ENCODE assay signal across 25 cellular contexts in genomic region chr3:156920399-156920798, GRCh38.
DNase-seq lines count a peak whose midpoint lies in the region; ATAC-seq, FAIRE-seq and TF ChIP-seq lines count a peak whose summit lies in the region.
"Had no signal": no experiment of that assay in that cellular context is flagged by ENCODE, and none has a peak within 500 bp of the region (broad histone marks: within the 10 kb centered on the region; RNA-seq: fewer than 3 reads in every experiment).

No MANE protein-coding gene starts in this region.

- H3K27ac ChIP-seq in lower lobe of right lung (no peak overlapping the region), esophagus muscularis mucosa (replicated peaks in 1 of 4) (no peak overlapping the region)
- H3K27ac ChIP-seq: BLaER1 had no signal

- H3K4me1 ChIP-seq in lower lobe of right lung: no peaks in the 10 kb centered on the region
- H3K4me1 ChIP-seq in esophagus muscularis mucosa: no peaks in the 10 kb centered on the region
- H3K4me1 ChIP-seq: BE2C, BLaER1 had no signal

- intact Hi-C loops in lower lobe of right lung (cut with DNase I) (no loop called here), esophagus muscularis mucosa (cut with DNase I) (no loop called here)

- 80% methylated on average over 1 of the region's 1 CpG for whole genome bisulfite sequencing in esophagus muscularis mucosa

- DNase-seq in LNCaP clone FGC (ENCODE audit: low read depth): peak; percentile 26
- no peak for DNase-seq in RCC 7860 (ENCODE audit: low spot score)
- peak; percentile 17 for DNase-seq in fibroblast of villous mesenchyme (ENCODE audit: low read depth)
- DNase-seq in lower lobe of right lung: no peak
- no peak for DNase-seq in NCI-H146 (lab: John Stamatoyannopoulos, UW)
- DNase-seq in esophagus muscularis mucosa (ENCODE audit: extremely low spot score): no peak
- DNase-seq in NCI-H1694 (lab: John Stamatoyannopoulos, UW): no peak
- DNase-seq: ACHN; BE2C; C1 segment of cervical spinal cord; CD4-positive, alpha-beta memory T cell; CD4-positive, CD25-positive, alpha-beta regulatory T cell; CD8-positive, alpha-beta memory T cell; COR-L47; DMS 273 treated with DMSO at 0.1 percent for 48 hours; DMS153; DMS79; DND-41; GDM1 had no signal

- no peak for TF ChIP-seq EP300 in esophagus muscularis mucosa (IDR thresholded peaks at IDR 0.05)

- H3K27me3 ChIP-seq in lower lobe of right lung (ENCODE audit: low read depth) (no peaks in the 10 kb centered on the region), esophagus muscularis mucosa (no peaks in the 10 kb centered on the region)
- H3K27me3 ChIP-seq: BE2C, BLaER1 had no signal

- no peak overlapping the region for H3K4me3 ChIP-seq in LNCaP clone FGC (ENCODE audit: low read depth, low read length)
- no peak overlapping the region for H3K4me3 ChIP-seq in fibroblast of villous mesenchyme (ENCODE audit: low read depth, low read length)
- H3K4me3 ChIP-seq in lower lobe of right lung: no peak overlapping the region
- H3K4me3 ChIP-seq in esophagus muscularis mucosa: no peak overlapping the region
- H3K4me3 ChIP-seq: BLaER1, GM12878 had no signal

- FAIRE-seq in A204.1 (lab: Jason Lieb, UNC) (peak; percentile 6), RCC 7860 (lab: Jason Lieb, UNC) (peak; percentile 5)
- FAIRE-seq: GM12878, GM12892, GM18507, GM19239 had no signal

- no peaks in the 10 kb centered on the region for H3K36me3 ChIP-seq in lower lobe of right lung
- H3K36me3 ChIP-seq in esophagus muscularis mucosa: no peaks in the 10 kb centered on the region
- H3K36me3 ChIP-seq: BE2C, BLaER1 had no signal

- TF ChIP-seq CTCF in LNCaP clone FGC (IDR thresholded peaks at IDR 0.05; ENCODE audit: control insufficient read depth, extremely low read depth, insufficient read depth) (no peak), fibroblast of villous mesenchyme (IDR thresholded peaks at IDR 0.05; ENCODE audit: insufficient read depth, low read depth, low read length) (no peak), lower lobe of right lung (IDR thresholded peaks at IDR 0.05) (no peak), esophagus muscularis mucosa (IDR thresholded peaks at IDR 0.05) (no peak)

- no peak for TF ChIP-seq POLR2A in esophagus muscularis mucosa (IDR thresholded peaks at IDR 0.05; ENCODE audit: low read depth)

- H3K9me3 ChIP-seq in lower lobe of right lung (no peaks in the 10 kb centered on the region), esophagus muscularis mucosa (peaks cover 0 to 3% (median 1%) of the 10 kb centered on the region in 4 donors)
- H3K9me3 ChIP-seq: BE2C, BLaER1 had no signal

- no peak for ATAC-seq in lower lobe of right lung
- ATAC-seq: GM12878 had no signal

Comparison
In these comparisons a context has a peak if more than half of its experiments do, and no peak if none do; other contexts are left out.
1. DNase-seq: peak in LNCaP clone FGC (single experiment) and fibroblast of villous mesenchyme (single experiment); none in RCC 7860 (single experiment), lower lobe of right lung (single experiment), NCI-H146 (single experiment), esophagus muscularis mucosa (single experiment) and NCI-H1694 (single experiment).